In genomic region chr2:120910956-120911951, GRCh38 we compare ENCODE assay signal across 10 cellular contexts.
DNase-seq lines count a peak whose midpoint lies in the region; ATAC-seq, FAIRE-seq and TF ChIP-seq lines count a peak whose summit lies in the region.
"Had no signal": no experiment of that assay in that cellular context is flagged by ENCODE, and none has a peak within 500 bp of the region (broad histone marks: within the 10 kb centered on the region; RNA-seq: fewer than 3 reads in every experiment).

No MANE protein-coding gene starts in this region.

- no peak overlapping the region for H2AK5ac ChIP-seq in mesendoderm (ENCODE audit: low read length)

- peak; percentile 89 to 93 for DNase-seq in A549 (ENCODE audit: low read depth in 1 of 2, low spot score in 1 of 2)
- DNase-seq in HS-27A (ENCODE audit: low read depth), result peak; percentile 79
- DNase-seq in cardiac fibroblast (ENCODE audit: low read depth in 2 of 2), result peak; percentile 50 to 52
- peak; percentile 34 for DNase-seq in lower lobe of right lung
- no peak for DNase-seq in mesendoderm
- DNase-seq in GM12891 (ENCODE audit: insufficient read length, low spot score), result no peak
- no peak for DNase-seq in activated T-helper 1 cell treated with anti-CD3 and anti-CD28 coated beads, Interleukin-12 subunit alpha, Interleukin-12 subunit beta, Interleukin-2, Interleukin-4 antibody, amounts not matched to agents 30 ng/mL and 10 ng/mL and 1 ng/mL, durations not matched to agents 14 hours and 24 hours and 36 hours (ENCODE audit: low spot score)
- no peak for DNase-seq in GDM1 (lab: John Stamatoyannopoulos, UW)
- DNase-seq: NCI-H524 treated with DMSO at 0.1 percent for 48 hours had no signal

- WGBS in A549 (ENCODE audit: missing lambda C conversion rate), result 16% methylated on average over 16 of the region's 16 CpGs
- no CpG with 5 or more reads among the region's 16 CpGs for whole genome bisulfite sequencing in mesendoderm (ENCODE audit: extremely low coverage, insufficient coverage, low lambda C conversion rate)

- no peaks in the 10 kb centered on the region for H3K9me3 ChIP-seq in A549
- no peaks in the 10 kb centered on the region for H3K9me3 ChIP-seq in lower lobe of right lung

- no peak overlapping the region for H3K18ac ChIP-seq in mesendoderm (ENCODE audit: low read length)

- H3K56ac ChIP-seq in mesendoderm (ENCODE audit: low read length), result no peak overlapping the region

- TF ChIP-seq CTCF in A549 (IDR thresholded peaks at IDR 0.05), result no peak
- no peak for TF ChIP-seq CTCF in cardiac fibroblast (IDR thresholded peaks at IDR 0.05; ENCODE audit: low read depth, low read length)
- no peak for TF ChIP-seq CTCF in lower lobe of right lung (IDR thresholded peaks at IDR 0.05)

- H3K9ac ChIP-seq in mesendoderm (ENCODE audit: low read length), result no peak overlapping the region

- no peaks in the 10 kb centered on the region for H3K79me2 ChIP-seq in mesendoderm (ENCODE audit: control insufficient read depth, insufficient read depth, low read length)

- ATAC-seq in A549, result peak; percentile 65 to 75
- no peak for ATAC-seq in lower lobe of right lung

- no peaks in the 10 kb centered on the region for H3K9me3 Mint-ChIP-seq in activated T-helper 1 cell treated with anti-CD3 and anti-CD28 coated beads, Interleukin-12 subunit alpha, Interleukin-12 subunit beta, Interleukin-2, Interleukin-4 antibody, amounts not matched to agents 30 ng/mL and 10 ng/mL and 1 ng/mL, durations not matched to agents 14 hours and 24 hours and 36 hours

- H2BK120ac ChIP-seq in mesendoderm (ENCODE audit: low read depth, low read length), result no peak overlapping the region

- H3K23ac ChIP-seq in mesendoderm (ENCODE audit: low read length), result no peak overlapping the region

- H3K4me3 ChIP-seq in A549, result peak overlapping the region; percentile 47
- no peak overlapping the region for H3K4me3 ChIP-seq in cardiac fibroblast (replicated peaks in 1 of 2; ENCODE audit: low read depth in 2 of 2, low read length in 2 of 2)
- no peak overlapping the region for H3K4me3 ChIP-seq in lower lobe of right lung
- no peak overlapping the region for H3K4me3 ChIP-seq in mesendoderm (ENCODE audit: low read length)

- peak overlapping the region; percentile 95 to 98 for H3K27ac ChIP-seq in A549
- no peak overlapping the region for H3K27ac ChIP-seq in lower lobe of right lung
- H3K27ac ChIP-seq in mesendoderm (ENCODE audit: low read depth, low read length), result no peak overlapping the region

- no peak overlapping the region for H4K8ac ChIP-seq in mesendoderm (ENCODE audit: low read depth, low read length)

- intact Hi-C loops in lower lobe of right lung (cut with DNase I), result no loop called here
- intact Hi-C loops in activated T-helper 1 cell treated with anti-CD3 and anti-CD28 coated beads, Interleukin-12 subunit alpha, Interleukin-12 subunit beta, Interleukin-2, Interleukin-4 antibody, amounts not matched to agents 30 ng/mL and 10 ng/mL and 1 ng/mL, durations not matched to agents 14 hours and 24 hours and 36 hours (cut with micrococcal nuclease), result no loop called here

- H2BK5ac ChIP-seq in mesendoderm (ENCODE audit: low read length), result no peak overlapping the region

- H3K4me2 ChIP-seq in A549, result peak overlapping the region; percentile 87
- H3K4me2 ChIP-seq in mesendoderm (ENCODE audit: low read length), result no peak overlapping the region

- TF ChIP-seq POLR2A in A549 (IDR thresholded peaks at IDR 0.05; ENCODE audit: low read length) (peak; percentile 45), GM12891 (IDR thresholded peaks at IDR 0.05; ENCODE audit: low read depth, low read length) (no peak)

- H3K36me3 Mint-ChIP-seq in activated T-helper 1 cell treated with anti-CD3 and anti-CD28 coated beads, Interleukin-12 subunit alpha, Interleukin-12 subunit beta, Interleukin-2, Interleukin-4 antibody, amounts not matched to agents 30 ng/mL and 10 ng/mL and 1 ng/mL, durations not matched to agents 14 hours and 24 hours and 36 hours (ENCODE audit: low read depth), result no peaks in the 10 kb centered on the region

- H3K27me3 ChIP-seq in lower lobe of right lung (ENCODE audit: low read depth), result no peaks in the 10 kb centered on the region
- H3K27me3 ChIP-seq in mesendoderm (ENCODE audit: insufficient read depth, low read length, poor library complexity), result no peaks in the 10 kb centered on the region

- TF ChIP-seq EP300 in A549 (IDR thresholded peaks at IDR 0.05), result 0 out of 5 replicates have a peak, but pooled peaks of 1 of the 2 experiments have one; percentile 43

- H3K4me1 ChIP-seq in A549 (peaks cover 95% of the 10 kb centered on the region), lower lobe of right lung (peaks cover 38% of the 10 kb centered on the region), mesendoderm (ENCODE audit: control insufficient read depth, low read depth, low read length) (no peaks in the 10 kb centered on the region)

- H3K27me3 Mint-ChIP-seq in activated T-helper 1 cell treated with anti-CD3 and anti-CD28 coated beads, Interleukin-12 subunit alpha, Interleukin-12 subunit beta, Interleukin-2, Interleukin-4 antibody, amounts not matched to agents 30 ng/mL and 10 ng/mL and 1 ng/mL, durations not matched to agents 14 hours and 24 hours and 36 hours (ENCODE audit: insufficient read depth), result peaks cover 2% of the 10 kb centered on the region
- H3K27me3 Mint-ChIP-seq: B cell had no signal

- H3K4me3 Mint-ChIP-seq in activated T-helper 1 cell treated with anti-CD3 and anti-CD28 coated beads, Interleukin-12 subunit alpha, Interleukin-12 subunit beta, Interleukin-2, Interleukin-4 antibody, amounts not matched to agents 30 ng/mL and 10 ng/mL and 1 ng/mL, durations not matched to agents 14 hours and 24 hours and 36 hours, result no peak overlapping the region
- H3K4me3 Mint-ChIP-seq: B cell had no signal

- no peaks in the 10 kb centered on the region for H3K4me1 Mint-ChIP-seq in activated T-helper 1 cell treated with anti-CD3 and anti-CD28 coated beads, Interleukin-12 subunit alpha, Interleukin-12 subunit beta, Interleukin-2, Interleukin-4 antibody, amounts not matched to agents 30 ng/mL and 10 ng/mL and 1 ng/mL, durations not matched to agents 14 hours and 24 hours and 36 hours (ENCODE audit: low read depth)
- H3K4me1 Mint-ChIP-seq: B cell had no signal

- no peak; a peak in 1 of 5 replicates for TF ChIP-seq RAD21 in A549 (conservative IDR thresholded peaks at IDR 0.05 in 1 of 2, IDR thresholded peaks at IDR 0.05 in 1 of 2)

- CTCF ChIA-PET in A549 (lab: Yijun Ruan, JAX), result interaction anchor here (0.6 to 2.6 kb wide), 12 partner anchors 10 to 176 kb away, joined by 3 to 9 read pairs (median 3); partner anchors contain the start of gene GLI2

- H4K5ac ChIP-seq in mesendoderm (ENCODE audit: low read length), result no peak overlapping the region

- POLR2A ChIA-PET in A549 (lab: Yijun Ruan, JAX), result interaction anchor here (0.6 to 5.6 kb wide), 10 partner anchors 9 to 215 kb away, joined by 3 to 92 read pairs (median 4); no protein-coding TSS in a partner anchor

- peaks cover 7% of the 10 kb centered on the region for H3K79me1 ChIP-seq in mesendoderm (ENCODE audit: low read length)

- H3K36me3 ChIP-seq in lower lobe of right lung (no peaks in the 10 kb centered on the region), mesendoderm (ENCODE audit: control insufficient read depth, insufficient read depth, low read length) (no peaks in the 10 kb centered on the region)

- no peak overlapping the region for H3K4ac ChIP-seq in mesendoderm (ENCODE audit: low read depth, low read length)

- no peak overlapping the region for H3K27ac Mint-ChIP-seq in activated T-helper 1 cell treated with anti-CD3 and anti-CD28 coated beads, Interleukin-12 subunit alpha, Interleukin-12 subunit beta, Interleukin-2, Interleukin-4 antibody, amounts not matched to agents 30 ng/mL and 10 ng/mL and 1 ng/mL, durations not matched to agents 14 hours and 24 hours and 36 hours
- H3K27ac Mint-ChIP-seq: B cell had no signal

- FAIRE-seq in A549 (lab: Jason Lieb, UNC) (peak; percentile 28), GM12891 (lab: Jason Lieb, UNC) (no peak)

- H2BK15ac ChIP-seq in mesendoderm (replicated peaks; ENCODE audit: low read depth), result no peak overlapping the region

TF ChIP-seq in A549, 52 proteins besides CTCF, POLR2A, EP300 and RAD21 (continues in another document):
- no peak for TF ChIP-seq CHD4 (IDR thresholded peaks at IDR 0.05; ENCODE audit: borderline replicate concordance)
- 0 out of 2 replicates have a peak, but pooled peaks have one; percentile 41 for TF ChIP-seq EHF (CRISPR knock-in tag; IDR thresholded peaks at IDR 0.05)
- 0 out of 2 replicates have a peak, but pooled peaks have one; percentile 44 for TF ChIP-seq ZNF302 (CRISPR knock-in tag; IDR thresholded peaks at IDR 0.05)
- peak; percentile 76; the same call in 1 of the 2 replicates for TF ChIP-seq HOXB13 (CRISPR knock-in tag; IDR thresholded peaks at IDR 0.05; ENCODE audit: low read depth)
- TF ChIP-seq GATA3 (IDR thresholded peaks at IDR 0.05; ENCODE audit: borderline replicate concordance), result peak; percentile 65; the same call in 1 of the 2 replicates
- peak; percentile 18 for TF ChIP-seq ATOH8 (CRISPR knock-in tag; IDR thresholded peaks at IDR 0.05; ENCODE audit: low read depth)
- TF ChIP-seq KDM1A (IDR thresholded peaks at IDR 0.05; ENCODE audit: low read depth), result no peak

TF ChIP-seq in GM12891, 5 proteins besides CTCF, POLR2A, EP300 and RAD21:
- no peak for TF ChIP-seq TAF1 (IDR thresholded peaks at IDR 0.05; ENCODE audit: low read depth, low read length)
- TF ChIP-seq PAX5 (IDR thresholded peaks at IDR 0.05; ENCODE audit: insufficient read depth, low read length, severe bottlenecking), result no peak
- no peak for TF ChIP-seq POU2F2 (IDR thresholded peaks at IDR 0.05; ENCODE audit: low read depth, low read length)
- no peak for TF ChIP-seq SPI1 (IDR thresholded peaks at IDR 0.05; ENCODE audit: low read depth, low read length)
- TF ChIP-seq POLR2AphosphoS5 (IDR thresholded peaks at IDR 0.05; ENCODE audit: low read depth, low read length), result no peak

Comparison
In these comparisons a context has a peak if more than half of its experiments do, and no peak if none do; other contexts are left out.
1. ATAC-seq: peak in A549 (2 of 2); none in lower lobe of right lung (0 of 2).
2. DNase-seq: peak in A549 (2 of 2), HS-27A (single experiment), cardiac fibroblast (2 of 2) and lower lobe of right lung (single experiment); none in mesendoderm (single experiment), GM12891 (single experiment), activated T-helper 1 cell treated with anti-CD3 and anti-CD28 coated beads, Interleukin-12 subunit alpha, Interleukin-12 subunit beta, Interleukin-2, Interleukin-4 antibody, amounts not matched to agents 30 ng/mL and 10 ng/mL and 1 ng/mL, durations not matched to agents 14 hours and 24 hours and 36 hours (single experiment) and GDM1 (single experiment).
3. H3K27ac ChIP-seq: peak in A549 (2 of 2); none in lower lobe of right lung (single experiment) and mesendoderm (single experiment).